10 cellular contexts compared by ENCODE assay signal in genomic region chr14:21225164-21225563, GRCh38. TPM values are rescaled to one million over a fixed set of nuclear protein-coding genes. Genes with fewer than 3 reads are reported as not detected.
"Had no signal": no experiment of that assay in that cellular context is flagged by ENCODE, and none has a peak within 500 bp of the region (broad histone marks: within the 10 kb centered on the region; RNA-seq: fewer than 3 reads in every experiment).

No MANE protein-coding gene starts in this region.

RNA-seq across cellular contexts. Expression of gene RPGRIP1, which starts 54.7 kb away (rescaled TPM):
- total RNA-seq: activated B cell treated with CpG ODN at 0.5 μM for 24 hours; activated CD8-positive, alpha-beta memory T cell treated with anti-CD3 and anti-CD28 coated beads, Interleukin-2, amount 10 ng/mL, durations not matched to agents 7 days and 5 days; activated naive CD4-positive, alpha-beta T cell treated with anti-CD3 and anti-CD28 coated beads, Interleukin-2, amount 50 U/mL, for 72 hours; activated T-cell treated with anti-CD3 and anti-CD28 coated beads, Interleukin-2, amount 50 U/mL, for 72 hours; activated T-helper 17 cell treated with anti-CD3 and anti-CD28 coated beads, Interleukin-2, amount 50 U/mL, for 72 hours; bronchial epithelial cell; chondrocyte; LHCN-M2; SJCRH30; T-helper 1 cell treated with Interleukin-12 subunit alpha and Interleukin-12 subunit beta and Interleukin-4 antibody, amounts not matched to agents 30 ng/mL and 1 ng/mL, for 36 hours had no signal
